30 cellular contexts compared by ENCODE assay signal in the genomic region with DNA sequence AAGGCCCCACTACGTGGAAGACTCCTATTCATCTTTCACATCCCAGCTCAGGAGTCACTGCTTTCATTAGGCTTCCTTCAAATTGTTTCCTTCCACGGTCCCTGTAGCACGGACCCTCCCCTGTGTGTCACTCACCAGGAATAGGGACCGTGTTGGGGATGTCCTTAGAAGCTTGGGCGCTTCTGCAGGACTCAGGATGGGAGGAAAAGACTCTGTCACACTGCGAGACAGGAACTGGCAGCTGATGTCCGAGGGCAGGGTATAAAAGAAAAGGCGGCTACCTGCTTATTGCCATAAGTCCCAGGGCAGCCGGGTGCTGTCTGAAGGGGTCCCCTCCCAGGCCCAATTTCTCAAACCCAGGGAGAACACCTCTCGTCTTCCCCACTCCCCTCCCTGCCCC.
"Had no signal": no experiment of that assay in that cellular context is flagged by ENCODE, and none has a peak within 500 bp of the region (broad histone marks: within the 10 kb centered on the region; RNA-seq: fewer than 3 reads in every experiment).

No MANE protein-coding gene starts in this region.

- H3K27me3 ChIP-seq: adrenal gland, body of pancreas, ovary, sigmoid colon, stomach, tibial artery, upper lobe of right lung had no signal

- H3K27ac ChIP-seq: adrenal gland, body of pancreas, coronary artery, dorsolateral prefrontal cortex, neutrophil, ovary, sigmoid colon, stomach, tibial artery, upper lobe of right lung, WERI-Rb-1 had no signal

- H3K4me1 ChIP-seq: adrenal gland, body of pancreas, sigmoid colon, stomach, tibial artery, upper lobe of right lung had no signal

- DNase-seq: activated CD4-positive, alpha-beta T cell treated with anti-CD3 and anti-CD28 coated beads for 48 hours; activated CD4-positive, alpha-beta T cell treated with anti-CD3 and anti-CD28 coated beads, Interleukin-2, amount 50 U/mL, for 48 hours; activated effector memory CD4-positive, alpha-beta T cell treated with anti-CD3 and anti-CD28 coated beads, Interleukin-2, amount 50 U/mL, for 16 hours; activated naive CD4-positive, alpha-beta T cell treated with anti-CD3 and anti-CD28 coated beads for 36 hours; activated naive CD8-positive, alpha-beta T cell treated with anti-CD3 and anti-CD28 coated beads for 36 hours; adrenal gland; aorta; body of pancreas; dorsolateral prefrontal cortex; effector memory CD8-positive, alpha-beta T cell; foreskin fibroblast; hippocampal formation; kidney; left colon; naive B cell; nephron progenitor cell; ovary; sigmoid colon; small intestine; stimulated activated CD4-positive, alpha-beta T cell treated with anti-CD3 and anti-CD28 coated beads, Interleukin-4, amount 100 ng/mL, for 4 hours; stimulated activated CD8-positive, alpha-beta memory T cell treated with anti-CD3 and anti-CD28 coated beads, Interleukin-4, amount 100 ng/mL, for 48 hours; stimulated activated naive B cell treated with anti-CD40 and anti-IgM and Interleukin-4, amounts not matched to agents 10 μg/mL and 1 μg/mL and 100 μg/mL, for 72 hours; stomach; T-helper 17 cell; T1000; tibial artery; upper lobe of right lung; WERI-Rb-1 had no signal

- H3K36me3 ChIP-seq: adrenal gland, neutrophil, ovary, sigmoid colon, stomach, tibial artery, upper lobe of right lung, WERI-Rb-1 had no signal

- H3K4me3 ChIP-seq: adrenal gland, body of pancreas, coronary artery, dorsolateral prefrontal cortex, ovary, sigmoid colon, stomach, tibial artery, upper lobe of right lung had no signal

- H3K9me3 ChIP-seq: adrenal gland, body of pancreas, neutrophil, ovary, sigmoid colon, stomach, tibial artery, upper lobe of right lung had no signal
